In the genomic region with DNA sequence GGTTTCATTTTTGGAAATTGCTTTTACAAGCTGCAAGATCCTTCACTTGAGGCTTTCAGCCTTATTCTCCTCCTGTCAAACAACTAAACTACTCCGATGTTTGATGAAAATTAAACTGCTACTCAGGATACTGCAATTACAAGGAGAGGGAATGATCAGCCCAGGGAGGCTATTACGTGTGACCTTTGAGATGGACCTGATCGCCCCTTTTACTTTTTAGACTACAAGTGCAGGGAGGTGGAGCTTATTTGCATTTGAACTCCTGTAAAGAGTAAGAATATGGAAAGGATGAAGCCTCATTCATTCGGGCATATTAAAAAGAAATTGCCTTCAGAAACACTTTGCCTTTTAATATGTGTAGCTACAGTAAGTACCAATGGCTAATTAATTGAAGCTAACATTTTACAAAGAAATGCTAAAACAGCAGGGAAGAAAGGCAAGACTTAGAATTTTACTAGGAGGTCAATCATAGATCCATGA, we compare ENCODE assay signal across 2 cellular contexts.
TF ChIP-seq lines count a peak whose summit lies in the region.

No MANE protein-coding gene starts in this region.

TF ChIP-seq in SK-N-SH, 30 proteins besides CTCF, POLR2A, EP300 and RAD21 (continued from another document):
- TF ChIP-seq, protein P1, sequence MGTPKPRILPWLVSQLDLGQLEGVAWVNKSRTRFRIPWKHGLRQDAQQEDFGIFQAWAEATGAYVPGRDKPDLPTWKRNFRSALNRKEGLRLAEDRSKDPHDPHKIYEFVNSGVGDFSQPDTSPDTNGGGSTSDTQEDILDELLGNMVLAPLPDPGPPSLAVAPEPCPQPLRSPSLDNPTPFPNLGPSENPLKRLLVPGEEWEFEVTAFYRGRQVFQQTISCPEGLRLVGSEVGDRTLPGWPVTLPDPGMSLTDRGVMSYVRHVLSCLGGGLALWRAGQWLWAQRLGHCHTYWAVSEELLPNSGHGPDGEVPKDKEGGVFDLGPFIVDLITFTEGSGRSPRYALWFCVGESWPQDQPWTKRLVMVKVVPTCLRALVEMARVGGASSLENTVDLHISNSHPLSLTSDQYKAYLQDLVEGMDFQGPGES (IDR thresholded peaks at IDR 0.05; ENCODE audit: low read depth, low read length), result no peak
TF ChIP-seq in SK-N-SH: peak in this region for 0.

TF ChIP-seq in SK-N-SH treated with all-trans-retinoic acid at 6 μM for 48 hours, 23 proteins besides CTCF, POLR2A, EP300 and RAD21 (continued from another document):
- no peak for TF ChIP-seq TSHZ2 (CRISPR knock-in tag; IDR thresholded peaks at IDR 0.05)
- TF ChIP-seq ARNTL (CRISPR knock-in tag; IDR thresholded peaks at IDR 0.05; ENCODE audit: borderline replicate concordance, low read depth), result no peak
- TF ChIP-seq CREB5 (CRISPR knock-in tag; IDR thresholded peaks at IDR 0.05; ENCODE audit: low read depth), result no peak
- TF ChIP-seq ZFP3 (CRISPR knock-in tag; IDR thresholded peaks at IDR 0.05), result no peak
- no peak for TF ChIP-seq ZNF70 (CRISPR knock-in tag; IDR thresholded peaks at IDR 0.05)
- TF ChIP-seq PPARA (CRISPR knock-in tag; IDR thresholded peaks at IDR 0.05; ENCODE audit: borderline replicate concordance), result no peak
- TF ChIP-seq GLIS3 (CRISPR knock-in tag; IDR thresholded peaks at IDR 0.05), result no peak
